ENCODE assay signal across 21 cellular contexts in the genomic region with DNA sequence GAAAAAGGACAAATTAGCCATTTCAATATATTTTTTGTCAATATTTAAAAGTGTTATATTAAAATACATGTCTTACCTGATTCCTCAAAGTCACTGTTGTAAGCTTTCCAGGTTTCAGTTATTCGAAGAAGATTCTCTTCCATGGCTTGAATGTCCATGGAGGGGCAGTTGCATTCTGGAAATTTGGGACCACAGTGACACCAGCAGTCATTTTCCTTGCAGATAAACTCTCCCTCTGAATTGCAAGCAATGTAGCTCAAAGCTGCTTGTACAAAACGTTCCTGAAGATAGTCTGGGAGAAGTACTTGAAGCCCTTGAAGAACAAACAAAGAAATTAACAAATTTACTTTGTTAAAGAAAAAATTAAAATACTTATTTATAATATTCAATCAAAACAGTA.
DNase-seq lines count a peak whose midpoint lies in the region; ATAC-seq, FAIRE-seq and TF ChIP-seq lines count a peak whose summit lies in the region.
"Had no signal": no experiment of that assay in that cellular context is flagged by ENCODE, and none has a peak within 500 bp of the region (broad histone marks: within the 10 kb centered on the region; RNA-seq: fewer than 3 reads in every experiment).

No MANE protein-coding gene starts in this region.

- H3K27me3 ChIP-seq in SK-N-SH (ENCODE audit: insufficient read depth) (no peaks in the 10 kb centered on the region), right cardiac atrium (ENCODE audit: control insufficient read depth, insufficient read depth) (no peaks in the 10 kb centered on the region), aorta (ENCODE audit: control insufficient read depth in 1 of 2, insufficient read depth in 2 of 2, low read length in 1 of 2) (no peaks in the 10 kb centered on the region)

- no peaks in the 10 kb centered on the region for H3K79me2 ChIP-seq in SK-N-SH (ENCODE audit: insufficient read depth)

- peaks cover 6% of the 10 kb centered on the region; the same call in 1 of the 2 replicates for H3K9me2 ChIP-seq in SK-N-SH

- peak; percentile 44 for TF ChIP-seq RAD21 in SK-N-SH (IDR thresholded peaks at IDR 0.05; ENCODE audit: low read length)

- no peaks in the 10 kb centered on the region for H3K27me3 Mint-ChIP-seq in T-cell
- H3K27me3 Mint-ChIP-seq: IgD-negative memory B cell had no signal

- ATAC-seq in SK-N-SH treated with all-trans-retinoic acid at 6 μM for 48 hours (no peak), right cardiac atrium (no peak), aorta (ENCODE audit: low FRiP score) (no peak), T-cell (replicated peaks in 1 of 4) (no peak)
- ATAC-seq: PC-3 had no signal

- H3K4me3 ChIP-seq in SK-N-SH (ENCODE audit: low read depth in 2 of 2, low read length in 1 of 2) (no peak overlapping the region), right cardiac atrium (ENCODE audit: low read length) (no peak overlapping the region), aorta (ENCODE audit: low read length in 2 of 2) (no peak overlapping the region)

- no peak overlapping the region for H3K27ac Mint-ChIP-seq in T-cell
- H3K27ac Mint-ChIP-seq: CD14-positive monocyte, IgD-negative memory B cell had no signal

- DNase-seq in DMS 273 (lab: John Stamatoyannopoulos, UW; ENCODE audit: unreplicated experiment) (peak; percentile 3), DMS 273 treated with DMSO at 0.1 percent for 48 hours (lab: John Stamatoyannopoulos, UW) (no peak), SK-N-SH (no peak), frontal cortex (ENCODE audit: low spot score in 2 of 2) (no peak), right cardiac atrium (no peak), aorta (no peak), T-cell (no peak)
- DNase-seq: AML-193, DMS79 treated with DMSO at 0.1 percent for 48 hours, MV-4-11, NCI-H1105 treated with DMSO at 0.1 percent for 48 hours, NCI-H1694 treated with DMSO at 0.1 percent for 48 hours, NCI-H2081 treated with DMSO at 0.1 percent for 48 hours, NCI-H774, PC-3, Right ventricle myocardium superior, SW 1271 had no signal

- no peak for TF ChIP-seq EP300 in SK-N-SH (IDR thresholded peaks at IDR 0.05; ENCODE audit: borderline replicate concordance in 1 of 2, low read depth in 1 of 2, low read length in 1 of 2)

- H3K9me3 ChIP-seq in SK-N-SH, result no peaks in the 10 kb centered on the region
- H3K9me3 ChIP-seq in right cardiac atrium (ENCODE audit: control insufficient read depth, low read length), result no peaks in the 10 kb centered on the region
- H3K9me3 ChIP-seq in aorta (ENCODE audit: control insufficient read depth, low read length), result no peaks in the 10 kb centered on the region

- H3K27ac ChIP-seq in SK-N-SH (ENCODE audit: low read depth in 2 of 2, low read length in 1 of 2) (no peak overlapping the region), right cardiac atrium (ENCODE audit: low read length) (no peak overlapping the region), aorta (ENCODE audit: low read depth in 1 of 2, low read length in 2 of 2) (no peak overlapping the region)
- H3K27ac ChIP-seq: 22Rv1 had no signal

- H3K4me2 ChIP-seq in SK-N-SH, result no peak overlapping the region

- CTCF ChIA-PET in SK-N-SH (lab: Yijun Ruan, JAX), result no interaction called here
- CTCF ChIA-PET in T-cell (lab: Charles Lee), result no interaction called here

- intact Hi-C loops in right cardiac atrium (cut with DNase I), result no loop called here
- intact Hi-C loops in aorta (cut with DNase I), result no loop called here

- no peaks in the 10 kb centered on the region for H3K36me3 ChIP-seq in SK-N-SH (replicated peaks in 1 of 2; ENCODE audit: control insufficient read depth in 1 of 2, insufficient read depth in 2 of 2, low read length in 1 of 2)
- no peaks in the 10 kb centered on the region for H3K36me3 ChIP-seq in aorta (ENCODE audit: control insufficient read depth in 1 of 2, insufficient read depth in 2 of 2, low read length in 1 of 2)

- H3K4me1 Mint-ChIP-seq in T-cell, result no peaks in the 10 kb centered on the region
- H3K4me1 Mint-ChIP-seq: CD14-positive monocyte, IgD-negative memory B cell had no signal

- H3K9me3 Mint-ChIP-seq in T-cell, result peaks cover 2 to 28% (median 4%) of the 10 kb centered on the region in 3 donors

- 35% methylated on average over 2 of the region's 2 CpGs for WGBS in SK-N-SH (ENCODE audit: low lambda C conversion rate)
- 45% methylated on average over 2 of the region's 2 CpGs for WGBS in right cardiac atrium
- WGBS in aorta, 2 donors, result 53 to 61% methylated on average over 2 of the region's 2 CpGs

- peak; percentile 73 for FAIRE-seq in frontal cortex (lab: Jason Lieb, UNC)

- TF ChIP-seq CTCF in SK-N-SH (IDR thresholded peaks at IDR 0.05), result no peak

- H3K4me1 ChIP-seq in SK-N-SH (ENCODE audit: control insufficient read depth in 1 of 2, insufficient read depth in 2 of 2, low read depth in 1 of 2, low read length in 1 of 2) (no peaks in the 10 kb centered on the region), right cardiac atrium (ENCODE audit: control insufficient read depth, insufficient read depth, low read length) (no peaks in the 10 kb centered on the region), aorta (ENCODE audit: control insufficient read depth in 1 of 2, insufficient read depth in 2 of 2, low read length in 2 of 2) (no peaks in the 10 kb centered on the region)

- H3K36me3 Mint-ChIP-seq in T-cell, result no peaks in the 10 kb centered on the region
- H3K36me3 Mint-ChIP-seq: CD14-positive monocyte, IgD-negative memory B cell had no signal

- no peaks in the 10 kb centered on the region for H4K20me1 ChIP-seq in SK-N-SH (ENCODE audit: insufficient read depth)

- H2AFZ ChIP-seq in SK-N-SH (ENCODE audit: low read depth), result no peak overlapping the region

- no peaks in the 10 kb centered on the region for H3F3A ChIP-seq in SK-N-SH (replicated peaks; ENCODE audit: insufficient read depth)

- POLR2A ChIA-PET in SK-N-SH (lab: Yijun Ruan, JAX) (no interaction called here), T-cell (lab: Charles Lee) (no interaction called here)

- H3K9ac ChIP-seq in SK-N-SH, result no peak overlapping the region

- H3K4me3 Mint-ChIP-seq in T-cell, result no peak overlapping the region
- H3K4me3 Mint-ChIP-seq: CD14-positive monocyte, IgD-negative memory B cell had no signal

TF ChIP-seq in SK-N-SH, 30 proteins besides CTCF, POLR2A, EP300 and RAD21:
- TF ChIP-seq MXI1 (IDR thresholded peaks at IDR 0.05; ENCODE audit: low read depth, low read length) (no peak), IRF3 (IDR thresholded peaks at IDR 0.05; ENCODE audit: low read depth, low read length) (no peak)

TF ChIP-seq in SK-N-SH treated with all-trans-retinoic acid at 6 μM for 48 hours, 23 proteins besides CTCF, POLR2A, EP300 and RAD21 (continues in another document):
- no peak for TF ChIP-seq SNAI2 (CRISPR knock-in tag; IDR thresholded peaks at IDR 0.05)
- TF ChIP-seq CSDC2 (CRISPR knock-in tag; IDR thresholded peaks at IDR 0.05), result no peak
- TF ChIP-seq TOX (CRISPR knock-in tag; IDR thresholded peaks at IDR 0.05; ENCODE audit: borderline replicate concordance), result no peak
- TF ChIP-seq ZC3H10 (CRISPR knock-in tag; IDR thresholded peaks at IDR 0.05), result no peak
- no peak for TF ChIP-seq ISL1 (CRISPR knock-in tag; IDR thresholded peaks at IDR 0.05)
- TF ChIP-seq BACH2 (CRISPR knock-in tag; IDR thresholded peaks at IDR 0.05; ENCODE audit: borderline replicate concordance), result no peak
- TF ChIP-seq, protein P1, sequence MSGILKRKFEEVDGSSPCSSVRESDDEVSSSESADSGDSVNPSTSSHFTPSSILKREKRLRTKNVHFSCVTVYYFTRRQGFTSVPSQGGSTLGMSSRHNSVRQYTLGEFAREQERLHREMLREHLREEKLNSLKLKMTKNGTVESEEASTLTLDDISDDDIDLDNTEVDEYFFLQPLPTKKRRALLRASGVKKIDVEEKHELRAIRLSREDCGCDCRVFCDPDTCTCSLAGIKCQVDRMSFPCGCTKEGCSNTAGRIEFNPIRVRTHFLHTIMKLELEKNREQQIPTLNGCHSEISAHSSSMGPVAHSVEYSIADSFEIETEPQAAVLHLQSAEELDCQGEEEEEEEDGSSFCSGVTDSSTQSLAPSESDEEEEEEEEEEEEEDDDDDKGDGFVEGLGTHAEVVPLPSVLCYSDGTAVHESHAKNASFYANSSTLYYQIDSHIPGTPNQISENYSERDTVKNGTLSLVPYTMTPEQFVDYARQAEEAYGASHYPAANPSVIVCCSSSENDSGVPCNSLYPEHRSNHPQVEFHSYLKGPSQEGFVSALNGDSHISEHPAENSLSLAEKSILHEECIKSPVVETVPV (CRISPR knock-in tag; IDR thresholded peaks at IDR 0.05), result no peak
- no peak for TF ChIP-seq ZFP30 (CRISPR knock-in tag; IDR thresholded peaks at IDR 0.05)
- TF ChIP-seq ZNF565 (CRISPR knock-in tag; conservative IDR thresholded peaks at IDR 0.05; ENCODE audit: low read depth), result no peak
- TF ChIP-seq ZNF8 (CRISPR knock-in tag; IDR thresholded peaks at IDR 0.05), result no peak
- TF ChIP-seq, protein P2, sequence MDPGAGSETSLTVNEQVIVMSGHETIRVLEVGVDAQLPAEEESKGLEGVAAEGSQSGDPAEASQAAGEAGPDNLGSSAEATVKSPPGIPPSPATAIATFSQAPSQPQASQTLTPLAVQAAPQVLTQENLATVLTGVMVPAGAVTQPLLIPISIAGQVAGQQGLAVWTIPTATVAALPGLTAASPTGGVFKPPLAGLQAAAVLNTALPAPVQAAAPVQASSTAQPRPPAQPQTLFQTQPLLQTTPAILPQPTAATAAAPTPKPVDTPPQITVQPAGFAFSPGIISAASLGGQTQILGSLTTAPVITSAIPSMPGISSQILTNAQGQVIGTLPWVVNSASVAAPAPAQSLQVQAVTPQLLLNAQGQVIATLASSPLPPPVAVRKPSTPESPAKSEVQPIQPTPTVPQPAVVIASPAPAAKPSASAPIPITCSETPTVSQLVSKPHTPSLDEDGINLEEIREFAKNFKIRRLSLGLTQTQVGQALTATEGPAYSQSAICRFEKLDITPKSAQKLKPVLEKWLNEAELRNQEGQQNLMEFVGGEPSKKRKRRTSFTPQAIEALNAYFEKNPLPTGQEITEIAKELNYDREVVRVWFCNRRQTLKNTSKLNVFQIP (CRISPR knock-in tag; IDR thresholded peaks at IDR 0.05; ENCODE audit: borderline replicate concordance, low read depth), result no peak
- TF ChIP-seq PPARA (CRISPR knock-in tag; IDR thresholded peaks at IDR 0.05; ENCODE audit: borderline replicate concordance), result no peak
- no peak for TF ChIP-seq CREB5 (CRISPR knock-in tag; IDR thresholded peaks at IDR 0.05; ENCODE audit: low read depth)
